In genomic region chr12:13275366-13275765, GRCh38 we compare ENCODE assay signal across 1 cellular context.
TF ChIP-seq lines count a peak whose summit lies in the region.

No MANE protein-coding gene starts in this region.

TF ChIP-seq in SK-N-SH treated with all-trans-retinoic acid at 6 μM for 48 hours, 23 proteins besides CTCF, POLR2A, EP300 and RAD21 (continued from another document):
- TF ChIP-seq TSHZ2 (CRISPR knock-in tag; IDR thresholded peaks at IDR 0.05) (no peak), ZNF565 (CRISPR knock-in tag; conservative IDR thresholded peaks at IDR 0.05; ENCODE audit: low read depth) (no peak), OSR1 (CRISPR knock-in tag; IDR thresholded peaks at IDR 0.05) (no peak), PPARA (CRISPR knock-in tag; IDR thresholded peaks at IDR 0.05; ENCODE audit: borderline replicate concordance) (no peak), SNAI2 (CRISPR knock-in tag; IDR thresholded peaks at IDR 0.05) (no peak)
